Comparison of ENCODE assay signal across 8 cellular contexts in the genomic region with DNA sequence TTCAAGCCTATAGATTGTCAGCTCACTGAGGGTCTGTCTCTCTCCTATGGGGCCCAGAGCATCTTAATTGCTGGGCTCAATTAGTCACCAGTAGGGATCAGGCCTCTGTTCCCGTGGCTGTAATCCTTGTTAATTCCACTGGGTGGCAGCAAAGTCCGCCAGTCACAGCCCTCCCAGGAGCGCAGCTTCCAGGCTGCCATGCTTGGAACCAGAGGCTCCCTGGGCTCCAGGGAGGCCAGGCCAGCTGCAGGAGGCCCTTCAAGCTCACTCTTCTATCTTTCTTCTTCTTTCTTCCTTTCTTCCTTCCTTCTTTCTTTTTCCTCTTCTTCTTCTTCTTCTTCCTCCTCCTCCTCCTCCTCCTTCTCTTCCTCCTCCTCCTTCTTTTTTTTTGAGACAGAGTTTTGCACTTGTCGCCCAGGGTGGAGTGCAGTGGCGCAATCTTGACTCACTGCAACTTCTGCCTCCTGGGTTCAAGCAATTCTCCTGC. TPM values are rescaled to one million over a fixed set of nuclear protein-coding genes. Genes with fewer than 3 reads are reported as not detected.
DNase-seq lines count a peak whose midpoint lies in the region; ATAC-seq and FAIRE-seq lines count a peak whose summit lies in the region.

No MANE protein-coding gene starts in this region.

- 39% methylated on average over 5 of the region's 5 CpGs for WGBS in mesenchymal stem cell

- peak; percentile 73 for FAIRE-seq in G401.6 (lab: Jason Lieb, UNC)

- no peak overlapping the region for H2BK12ac ChIP-seq in mesenchymal stem cell (ENCODE audit: low read length in 2 of 2)

- no peak overlapping the region for H3K27ac ChIP-seq in mesenchymal stem cell (ENCODE audit: low read length, poor library complexity, severe bottlenecking)

- no peak overlapping the region for H2AK5ac ChIP-seq in mesenchymal stem cell (ENCODE audit: low read length, severe bottlenecking)

- no peaks in the 10 kb centered on the region for H3K4me1 ChIP-seq in mesenchymal stem cell (ENCODE audit: control insufficient read depth, insufficient read depth, low read depth, low read length)

- no peak overlapping the region for H3K23ac ChIP-seq in mesenchymal stem cell (ENCODE audit: low read length in 2 of 2)

- no peaks in the 10 kb centered on the region for H3K9me3 Mint-ChIP-seq in activated CD4-positive, alpha-beta memory T cell treated with anti-CD3 and anti-CD28 coated beads for 36 hours

- H2AFZ ChIP-seq in mesenchymal stem cell (ENCODE audit: low read depth, low read length) = no peak overlapping the region

- POLR2A ChIA-PET in activated CD4-positive, alpha-beta memory T cell treated with anti-CD3 and anti-CD28 coated beads for 36 hours (lab: Charles Lee) = interaction anchor here (0.6 to 1.8 kb wide), 3 partner anchors 13 to 180 kb away, joined by 3 to 8 read pairs (median 4); partner anchors contain the start of gene RNU5B-1

- no peak overlapping the region for H4K8ac ChIP-seq in mesenchymal stem cell (ENCODE audit: low read length)

- no peak overlapping the region for H3K4ac ChIP-seq in mesenchymal stem cell (ENCODE audit: low read depth in 1 of 2, low read length in 2 of 2)

- H3K27me3 ChIP-seq in mesenchymal stem cell (ENCODE audit: control insufficient read depth in 1 of 2, insufficient read depth in 1 of 2, low read length in 2 of 2) = peaks cover 12 to 33% of the 10 kb centered on the region in 2 experiments

- H3K27me3 Mint-ChIP-seq in activated CD4-positive, alpha-beta memory T cell treated with anti-CD3 and anti-CD28 coated beads for 36 hours = peaks cover 2% of the 10 kb centered on the region

- no peaks in the 10 kb centered on the region for H3K79me1 ChIP-seq in mesenchymal stem cell (replicated peaks; ENCODE audit: low read length, poor library complexity, severe bottlenecking)

- H3K18ac ChIP-seq in mesenchymal stem cell (ENCODE audit: low read depth in 1 of 2, low read length in 2 of 2) = no peak overlapping the region

- no peak overlapping the region for H3K4me3 Mint-ChIP-seq in activated CD4-positive, alpha-beta memory T cell treated with anti-CD3 and anti-CD28 coated beads for 36 hours

- DNase-seq in NCI-H774 (lab: John Stamatoyannopoulos, UW) (peak; percentile 60), mesenchymal stem cell (peak; percentile 85), cortex of kidney (lab: John Stamatoyannopoulos, UW) (no peak)
- peak; percentile 88 for DNase-seq in activated CD4-positive, alpha-beta memory T cell treated with anti-CD3 and anti-CD28 coated beads for 36 hours
- peak; percentile 61 for DNase-seq in effector CD8-positive, alpha-beta T cell (lab: John Stamatoyannopoulos, UW)
- DNase-seq in stimulated activated CD8-positive, alpha-beta memory T cell treated with anti-CD3 and anti-CD28 coated beads, Interleukin-4, amount 100 ng/mL, for 4 hours (ENCODE audit: low read depth in 2 of 2, low spot score in 1 of 2) = peak; percentile 47 to 50

- no peaks in the 10 kb centered on the region for H3K36me3 ChIP-seq in mesenchymal stem cell (ENCODE audit: control insufficient read depth in 1 of 2, insufficient read depth in 2 of 2, low read depth in 1 of 2, low read length in 2 of 2)

- CTCF ChIA-PET in activated CD4-positive, alpha-beta memory T cell treated with anti-CD3 and anti-CD28 coated beads for 36 hours (lab: Charles Lee) = interaction anchor here (0.7 to 11.4 kb wide), 20 partner anchors 9 to 973 kb away, joined by 3 to 186 read pairs (median 4); partner anchors contain the start of genes PARP16 and RNU5B-1

- H3K9ac ChIP-seq in mesenchymal stem cell (ENCODE audit: low read length) = no peak overlapping the region

- intact Hi-C loops in activated CD4-positive, alpha-beta memory T cell treated with anti-CD3 and anti-CD28 coated beads for 36 hours (cut with micrococcal nuclease) = loop anchor here (1.0 kb wide), 2 partner anchors 66 to 81 kb away; no protein-coding TSS in a partner anchor

- no peaks in the 10 kb centered on the region for H3K4me1 Mint-ChIP-seq in activated CD4-positive, alpha-beta memory T cell treated with anti-CD3 and anti-CD28 coated beads for 36 hours (ENCODE audit: low read depth)

- H2BK120ac ChIP-seq in mesenchymal stem cell (ENCODE audit: low read depth, low read length) = no peak overlapping the region

- no peak overlapping the region for H4K91ac ChIP-seq in mesenchymal stem cell (ENCODE audit: low read length)

- no peak overlapping the region for H3K4me2 ChIP-seq in mesenchymal stem cell (ENCODE audit: low read length, poor library complexity, severe bottlenecking)

- H3K9me3 ChIP-seq in mesenchymal stem cell (ENCODE audit: control insufficient read depth, low read length) = no peaks in the 10 kb centered on the region

- no peak overlapping the region for H3K4me3 ChIP-seq in mesenchymal stem cell (ENCODE audit: insufficient read depth in 1 of 2, low read depth in 1 of 2, low read length in 2 of 2)

- no peak overlapping the region for H3K27ac Mint-ChIP-seq in activated CD4-positive, alpha-beta memory T cell treated with anti-CD3 and anti-CD28 coated beads for 36 hours

- no peak overlapping the region for H3K14ac ChIP-seq in mesenchymal stem cell (ENCODE audit: low read length in 2 of 2)

- H2BK5ac ChIP-seq in mesenchymal stem cell (ENCODE audit: low read depth, low read length, poor library complexity, severe bottlenecking) = no peak overlapping the region

- peak; percentile 51 for ATAC-seq in HG03565 (IDR thresholded peaks at IDR 0.05; ENCODE audit: unreplicated experiment)

- H3K36me3 Mint-ChIP-seq in activated CD4-positive, alpha-beta memory T cell treated with anti-CD3 and anti-CD28 coated beads for 36 hours = no peaks in the 10 kb centered on the region

- no peak overlapping the region for H2BK15ac ChIP-seq in mesenchymal stem cell (ENCODE audit: low read depth, poor library complexity, severe bottlenecking)

RNA-seq across cellular contexts. Expression of gene RNU5B-1, which starts 14.4 kb away (rescaled TPM):
- not detected for total RNA-seq in activated CD4-positive, alpha-beta memory T cell treated with anti-CD3 and anti-CD28 coated beads for 36 hours
- not detected for polyA plus RNA-seq in mesenchymal stem cell (2013, experiment 1 of 2)
- polyA plus RNA-seq in mesenchymal stem cell (2013, experiment 2 of 2) = not detected

RNA-seq across cellular contexts. Expression of gene RNU5A-1, which starts 23.1 kb away (rescaled TPM):
- not detected for total RNA-seq in activated CD4-positive, alpha-beta memory T cell treated with anti-CD3 and anti-CD28 coated beads for 36 hours
- not detected for polyA plus RNA-seq in mesenchymal stem cell (2013, experiment 1 of 2)
- not detected for polyA plus RNA-seq in mesenchymal stem cell (2013, experiment 2 of 2)

RNA-seq across cellular contexts. Expression of gene PARP16, which starts 32.2 kb away (rescaled TPM):
- total RNA-seq in activated CD4-positive, alpha-beta memory T cell treated with anti-CD3 and anti-CD28 coated beads for 36 hours = 10 to 100 TPM; 12.3 TPM
- polyA plus RNA-seq in mesenchymal stem cell (2013, experiment 1 of 2) = 3.5 TPM
- polyA plus RNA-seq in mesenchymal stem cell (2013, experiment 2 of 2) = 3.9 TPM

RNA-seq across cellular contexts. Expression of gene IGDCC3, which starts 58.9 kb away (rescaled TPM):
- total RNA-seq in activated CD4-positive, alpha-beta memory T cell treated with anti-CD3 and anti-CD28 coated beads for 36 hours = not detected
- polyA plus RNA-seq in mesenchymal stem cell (2013, experiment 1 of 2) = 4.8 TPM
- polyA plus RNA-seq in mesenchymal stem cell (2013, experiment 2 of 2) = 4.8 TPM
